In genomic region chr1:234605983-234606730, GRCh38 we compare ENCODE assay signal across 1 cellular context.
TF ChIP-seq lines count a peak whose summit lies in the region.

No MANE protein-coding gene starts in this region.

TF ChIP-seq in K562, 482 proteins besides CTCF, POLR2A, EP300 and RAD21 (continued from another document and continues in another):
- TF ChIP-seq USF2 (CRISPR knock-in tag; IDR thresholded peaks at IDR 0.05), result peak; percentile 70
- TF ChIP-seq TAL1 (IDR thresholded peaks at IDR 0.05), result no peak
- peak; percentile 35; the same call in 1 of the 2 replicates for TF ChIP-seq ATF7 (IDR thresholded peaks at IDR 0.05)
- TF ChIP-seq KLF16 (IDR thresholded peaks at IDR 0.05), result no peak
- no peak for TF ChIP-seq NFIC (IDR thresholded peaks at IDR 0.05)
- TF ChIP-seq ZNF644 (tag; IDR thresholded peaks at IDR 0.05; ENCODE audit: low read depth), result no peak
- peak; percentile 44 for TF ChIP-seq KDM5B (IDR thresholded peaks at IDR 0.05; ENCODE audit: insufficient replicate concordance, low read depth, low read length)
- TF ChIP-seq MTA1 (IDR thresholded peaks at IDR 0.05; ENCODE audit: borderline replicate concordance), result no peak
- no peak for TF ChIP-seq GATAD2A (IDR thresholded peaks at IDR 0.05)
- no peak for TF ChIP-seq E2F4 (CRISPR knock-in tag; IDR thresholded peaks at IDR 0.05; ENCODE audit: low read depth)
- TF ChIP-seq ATF1 (CRISPR knock-in tag; IDR thresholded peaks at IDR 0.05), result no peak
- no peak; the same call in 1 of the 2 replicates for TF ChIP-seq ATF1 (tag; IDR thresholded peaks at IDR 0.05)
- TF ChIP-seq ZNF347 (CRISPR knock-in tag; IDR thresholded peaks at IDR 0.05; ENCODE audit: low read depth), result no peak
- TF ChIP-seq XRCC3 (IDR thresholded peaks at IDR 0.05), result no peak
- TF ChIP-seq HDAC1 (IDR thresholded peaks at IDR 0.05), result peak in 1 of 2 experiments; percentile 69; a peak in 2 of 4 replicates
- peak; percentile 49 for TF ChIP-seq TFE3 (CRISPR knock-in tag; IDR thresholded peaks at IDR 0.05)
- TF ChIP-seq ZBTB8A (IDR thresholded peaks at IDR 0.05; ENCODE audit: partially characterized antibody), result no peak
- TF ChIP-seq FOXP1 (CRISPR knock-in tag; IDR thresholded peaks at IDR 0.05), result no peak
- TF ChIP-seq ELF2 (CRISPR knock-in tag; IDR thresholded peaks at IDR 0.05), result no peak; the same call in 1 of the 2 replicates
- no peak for TF ChIP-seq NCOA1 (IDR thresholded peaks at IDR 0.05; ENCODE audit: low read depth)
- no peak for TF ChIP-seq NUFIP1 (IDR thresholded peaks at IDR 0.05; ENCODE audit: partially characterized antibody)
- TF ChIP-seq TFAM (CRISPR knock-in tag; conservative IDR thresholded peaks at IDR 0.05), result no peak
- no peak for TF ChIP-seq ZNF511 (CRISPR knock-in tag; IDR thresholded peaks at IDR 0.05)
- TF ChIP-seq CTBP1 (IDR thresholded peaks at IDR 0.05; ENCODE audit: borderline replicate concordance), result no peak
- no peak for TF ChIP-seq TCF3 (CRISPR knock-in tag; IDR thresholded peaks at IDR 0.05)
- 0 out of 2 replicates have a peak, but pooled peaks have one; percentile 37 for TF ChIP-seq ZNF395 (CRISPR knock-in tag; IDR thresholded peaks at IDR 0.05)
- no peak; a peak in 1 of 4 replicates for TF ChIP-seq TBL1XR1 (IDR thresholded peaks at IDR 0.05; ENCODE audit: low read length in 2 of 2)
- no peak for TF ChIP-seq SMAD2 (IDR thresholded peaks at IDR 0.05; ENCODE audit: low read depth, low read length)
- no peak for TF ChIP-seq ZNF253 (CRISPR knock-in tag; conservative IDR thresholded peaks at IDR 0.05)
- no peak for TF ChIP-seq KAT2B (IDR thresholded peaks at IDR 0.05; ENCODE audit: low read depth, low read length)
- peak; percentile 72 for TF ChIP-seq USF1 (CRISPR knock-in tag; IDR thresholded peaks at IDR 0.05)
- peak; percentile 9; the same call in 1 of the 2 replicates for TF ChIP-seq SMARCC2 (IDR thresholded peaks at IDR 0.05; ENCODE audit: low read depth)
- no peak for TF ChIP-seq RBM14 (IDR thresholded peaks at IDR 0.05; ENCODE audit: borderline replicate concordance, insufficient read depth, low read depth, low read length)
- TF ChIP-seq YBX1 (IDR thresholded peaks at IDR 0.05), result no peak
- no peak for TF ChIP-seq HDGF (IDR thresholded peaks at IDR 0.05)
- TF ChIP-seq OTX1 (CRISPR knock-in tag; IDR thresholded peaks at IDR 0.05), result peak; percentile 92
- TF ChIP-seq SNAPC5 (CRISPR knock-in tag; IDR thresholded peaks at IDR 0.05), result no peak
- no peak for TF ChIP-seq CHD2 (IDR thresholded peaks at IDR 0.05; ENCODE audit: low read depth, low read length)
- TF ChIP-seq MAZ (CRISPR knock-in tag; conservative IDR thresholded peaks at IDR 0.05 in 1 of 2, IDR thresholded peaks at IDR 0.05 in 1 of 2), result no peak; a peak in 1 of 4 replicates
- no peak for TF ChIP-seq SFPQ (IDR thresholded peaks at IDR 0.05; ENCODE audit: low read depth, low read length)
- no peak for TF ChIP-seq ZFP30 (CRISPR knock-in tag; IDR thresholded peaks at IDR 0.05; ENCODE audit: borderline replicate concordance)
- peak; percentile 28; the same call in 1 of the 2 replicates for TF ChIP-seq CEBPB (tag; IDR thresholded peaks at IDR 0.05)
- no peak for TF ChIP-seq ESRRB (CRISPR knock-in tag; IDR thresholded peaks at IDR 0.05; ENCODE audit: borderline replicate concordance)
- TF ChIP-seq TEAD2 (tag; IDR thresholded peaks at IDR 0.05), result no peak
- TF ChIP-seq HBP1 (CRISPR knock-in tag; IDR thresholded peaks at IDR 0.05), result no peak
- 0 out of 2 replicates have a peak, but pooled peaks have one; percentile 19 for TF ChIP-seq PHTF2 (CRISPR knock-in tag; IDR thresholded peaks at IDR 0.05)
